ENCODE assay signal across 10 cellular contexts in genomic region chr16:70688266-70688742, GRCh38. TPM values are rescaled to one million over a fixed set of nuclear protein-coding genes. Genes with fewer than 3 reads are reported as not detected.
A peak's percentile ranks its signal among the peaks of the same experiment; 100 is the strongest.
DNase-seq lines count a peak whose midpoint lies in the region; ATAC-seq and TF ChIP-seq lines count a peak whose summit lies in the region.
"Had no signal": no experiment of that assay in that cellular context is flagged by ENCODE, and none has a peak within 500 bp of the region (broad histone marks: within the 10 kb centered on the region; RNA-seq: fewer than 3 reads in every experiment).

No MANE protein-coding gene starts in this region.

- no peaks in the 10 kb centered on the region for H3K9me3 ChIP-seq in lung (ENCODE audit: control insufficient read depth in 2 of 2, insufficient read depth in 1 of 2, low read length in 1 of 2)
- H3K9me3 ChIP-seq in thyroid gland: no peaks in the 10 kb centered on the region
- H3K9me3 ChIP-seq in MM.1S (replicated peaks; ENCODE audit: insufficient read depth, low read length): no peaks in the 10 kb centered on the region

- H3K9me2 ChIP-seq in MM.1S (replicated peaks; ENCODE audit: insufficient read depth, low read length): no peaks in the 10 kb centered on the region

- DNase-seq in NCI-H1092 treated with DMSO at 0.1 percent for 48 hours (lab: John Stamatoyannopoulos, UW) (peak; percentile 38), dorsolateral prefrontal cortex (peak; percentile 76 to 91 (median 86)), lung (ENCODE audit: low spot score) (peak; percentile 78), thyroid gland (peak; percentile 38 to 51), germinal center (ENCODE audit: low spot score) (no peak), MM.1S (no peak), SK-N-DZ (ENCODE audit: low spot score) (no peak), COLO829 (ENCODE audit: low spot score) (no peak)
- DNase-seq: activated CD4-positive, alpha-beta T cell treated with anti-CD3 and anti-CD28 coated beads for 1 hour had no signal

- H3K27me3 ChIP-seq in dorsolateral prefrontal cortex (no peaks in the 10 kb centered on the region), lung (ENCODE audit: control insufficient read depth, insufficient read depth) (no peaks in the 10 kb centered on the region), thyroid gland (no peaks in the 10 kb centered on the region), MM.1S (replicated peaks; ENCODE audit: insufficient read depth, low read length) (no peaks in the 10 kb centered on the region; the same call in 1 of the 2 replicates)

- peak; percentile 25 for ATAC-seq in lung (ENCODE audit: insufficient read depth, low FRiP score)

- no peak overlapping the region for H3K9ac ChIP-seq in MM.1S (ENCODE audit: low read length)

- peaks cover 0 to 1% of the 10 kb centered on the region in 2 donors for H3K36me3 ChIP-seq in lung (ENCODE audit: control insufficient read depth in 2 of 2, insufficient read depth in 2 of 2, low read length in 2 of 2)
- H3K36me3 ChIP-seq in thyroid gland: no peaks in the 10 kb centered on the region
- H3K36me3 ChIP-seq in MM.1S (replicated peaks; ENCODE audit: insufficient read depth, low read length): no peaks in the 10 kb centered on the region

- H3K4me3 ChIP-seq in dorsolateral prefrontal cortex (peak overlapping the region in 9 of 59 donors; percentile 1 to 38 (median 8)), lung (no peak overlapping the region), thyroid gland (replicated peaks in 1 of 3) (no peak overlapping the region), MM.1S (ENCODE audit: low read length) (no peak overlapping the region)
- H3K4me3 ChIP-seq: smooth muscle cell had no signal

- intact Hi-C loops in dorsolateral prefrontal cortex (cut with DNase I): loop anchor here in 1 of 2 donors (2.0 kb wide), 1 partner anchor 36 kb away; no protein-coding TSS in a partner anchor
- intact Hi-C loops in thyroid gland (cut with DNase I): no loop called here

- no peaks in the 10 kb centered on the region for H4K20me1 ChIP-seq in MM.1S (ENCODE audit: insufficient read depth, low read length)

- no peaks in the 10 kb centered on the region for H3K79me2 ChIP-seq in MM.1S (ENCODE audit: low read length)

- H3K4me1 ChIP-seq in lung (ENCODE audit: control insufficient read depth in 2 of 2, insufficient read depth in 2 of 2, low read length in 2 of 2) (peaks cover 25 to 69% of the 10 kb centered on the region in 2 donors), thyroid gland (peaks cover 20 to 86% of the 10 kb centered on the region in 2 donors), MM.1S (ENCODE audit: low read length) (no peaks in the 10 kb centered on the region)

- 30 to 40% methylated on average over 8 of the region's 8 CpGs for WGBS in lung, 2 donors
- 47 to 57% methylated on average over 4 to 7 of the region's 8 CpGs for WGBS in thyroid gland, 2 donors

- TF ChIP-seq CTCF in dorsolateral prefrontal cortex (IDR thresholded peaks at IDR 0.05 in 54 of 56, conservative IDR thresholded peaks at IDR 0.05 in 2 of 56; ENCODE audit: low read depth in 1 of 56, partially characterized antibody in 56 of 56) (peak in 10 of 56 donors; percentile 10 to 23 (median 16)), lung (IDR thresholded peaks at IDR 0.05; ENCODE audit: control extremely low read depth, extremely low read depth) (no peak), thyroid gland (IDR thresholded peaks at IDR 0.05) (no peak), MM.1S (IDR thresholded peaks at IDR 0.05; ENCODE audit: low read length) (no peak)

- peaks cover 3% of the 10 kb centered on the region; the same call in 1 of the 2 replicates for H3F3A ChIP-seq in MM.1S (ENCODE audit: insufficient read depth, low read length)

- no peak overlapping the region for H2AFZ ChIP-seq in MM.1S (ENCODE audit: low read length)

- no peak overlapping the region for H3K4me2 ChIP-seq in MM.1S (ENCODE audit: low read depth, low read length)
- H3K4me2 ChIP-seq: smooth muscle cell had no signal

- no peak for TF ChIP-seq POLR2A in thyroid gland (IDR thresholded peaks at IDR 0.05)

- H3K27ac ChIP-seq in dorsolateral prefrontal cortex: peak overlapping the region; percentile 81 to 99 (median 94)
- peak overlapping the region; percentile 64 to 91 for H3K27ac ChIP-seq in lung (ENCODE audit: low read depth in 1 of 2, low read length in 1 of 2)
- H3K27ac ChIP-seq in thyroid gland: peak overlapping the region; percentile 59 to 72 (median 63)
- no peak overlapping the region for H3K27ac ChIP-seq in MM.1S (ENCODE audit: low read length)

RNA-seq across cellular contexts. Expression of gene MTSS2, which starts 2.5 kb away (rescaled TPM):
- total RNA-seq in dorsolateral prefrontal cortex: 100 to 1,000 TPM; 135 to 968 (median 301) TPM
- 10 to 100 TPM; 72.5 to 91.3 TPM for total RNA-seq in lung
- 10 to 100 TPM; 40.6 to 74.0 TPM for polyA plus RNA-seq in lung
- 10 to 100 TPM; 11.3 to 39.8 (median 26.7) TPM for total RNA-seq in thyroid gland
- 19.4 and 42.1 TPM in 2 replicates for polyA plus RNA-seq in SK-N-DZ (2014; cell fraction: cytosol; rRNA removed)
- 45.1 and 55.5 TPM in 2 replicates for polyA plus RNA-seq in SK-N-DZ (2014; cell fraction: nucleus; rRNA removed)

RNA-seq across cellular contexts. Expression of gene IL34, which starts 41.9 kb away (rescaled TPM):
- total RNA-seq in dorsolateral prefrontal cortex (10 to 100 TPM in 117 of 120 experiments, 1 to 10 TPM in 3; 5.0 to 52.7 (median 20.4) TPM), lung (10 to 100 TPM; 11.6 to 13.0 TPM), thyroid gland (1 to 10 TPM; 3.5 to 9.6 (median 5.0) TPM)
- polyA plus RNA-seq in lung: 1 to 10 TPM; 1.5 to 2.7 TPM
- 1.2 TPM in 1 of 2 replicates, not detected in the other for polyA plus RNA-seq in SK-N-DZ (2014; cell fraction: cytosol; rRNA removed)
- not detected in 2 replicates for polyA plus RNA-seq in SK-N-DZ (2014; cell fraction: nucleus; rRNA removed)
- total RNA-seq: smooth muscle cell had no signal

Comparison
In these comparisons a context has a peak if more than half of its experiments do, and no peak if none do; other contexts are left out.
1. DNase-seq: peak in NCI-H1092 treated with DMSO at 0.1 percent for 48 hours (single experiment), dorsolateral prefrontal cortex (10 of 10), lung (single experiment) and thyroid gland (2 of 2); none in germinal center (single experiment), MM.1S (single experiment), SK-N-DZ (single experiment) and COLO829 (single experiment).